ENCODE assay signal across 13 cellular contexts in genomic region chr16:2687531-2688308, GRCh38. TPM values are rescaled to one million over a fixed set of nuclear protein-coding genes. Genes with fewer than 3 reads are reported as not detected.
DNase-seq lines count a peak whose midpoint lies in the region; ATAC-seq and TF ChIP-seq lines count a peak whose summit lies in the region.
"Had no signal": no experiment of that assay in that cellular context is flagged by ENCODE, and none has a peak within 500 bp of the region (broad histone marks: within the 10 kb centered on the region; RNA-seq: fewer than 3 reads in every experiment).

No MANE protein-coding gene starts in this region.

- H3K4me1 Mint-ChIP-seq in activated CD4-positive, alpha-beta memory T cell treated with anti-CD3 and anti-CD28 coated beads, Interleukin-2, amount 10 ng/mL, durations not matched to agents 7 days and 5 days: peaks cover 23% of the 10 kb centered on the region
- H3K4me1 Mint-ChIP-seq in natural killer cell treated with Interleukin-12 subunit alpha and Interleukin-12 subunit beta and Interleukin-15 and Interleukin-18, amount 100 ng/mL, for 72 hours (ENCODE audit: low read depth in 2 of 2): peaks cover 22 to 23% of the 10 kb centered on the region in 2 donors

- H3K36me3 Mint-ChIP-seq in activated CD4-positive, alpha-beta memory T cell treated with anti-CD3 and anti-CD28 coated beads, Interleukin-2, amount 10 ng/mL, durations not matched to agents 7 days and 5 days (ENCODE audit: low read depth): peaks cover 10% of the 10 kb centered on the region
- H3K36me3 Mint-ChIP-seq in natural killer cell treated with Interleukin-12 subunit alpha and Interleukin-12 subunit beta and Interleukin-15 and Interleukin-18, amount 100 ng/mL, for 72 hours: no peaks in the 10 kb centered on the region

- TF ChIP-seq CTCF in SK-N-SH (IDR thresholded peaks at IDR 0.05): no peak

- ATAC-seq in SK-N-SH treated with all-trans-retinoic acid at 6 μM for 48 hours (no peak), GM19035 (IDR thresholded peaks at IDR 0.05; ENCODE audit: unreplicated experiment) (peak; percentile 4), GM19023 (IDR thresholded peaks at IDR 0.05; ENCODE audit: unreplicated experiment) (no peak), HG02938 (IDR thresholded peaks at IDR 0.05; ENCODE audit: unreplicated experiment) (no peak)
- ATAC-seq in natural killer cell treated with Interleukin-12 subunit alpha and Interleukin-12 subunit beta and Interleukin-15 and Interleukin-18, amount 100 ng/mL, for 72 hours: no peak

- DNase-seq in SK-N-SH (peak; percentile 10), NCI-H524 (lab: John Stamatoyannopoulos, UW) (no peak)
- DNase-seq in activated CD4-positive, alpha-beta memory T cell treated with anti-CD3 and anti-CD28 coated beads, Interleukin-2, amount 10 ng/mL, durations not matched to agents 7 days and 5 days: no peak
- no peak for DNase-seq in natural killer cell treated with Interleukin-12 subunit alpha and Interleukin-12 subunit beta and Interleukin-15 and Interleukin-18, amount 100 ng/mL, for 72 hours (ENCODE audit: low spot score)
- DNase-seq: DMS53, NCI-H187 had no signal

- 94% methylated on average over 19 of the region's 19 CpGs for WGBS in SK-N-SH (ENCODE audit: low lambda C conversion rate)

- H3K79me2 ChIP-seq in SK-N-SH (ENCODE audit: insufficient read depth): peaks cover 64% of the 10 kb centered on the region

- H3K27me3 ChIP-seq in SK-N-SH (ENCODE audit: insufficient read depth): no peaks in the 10 kb centered on the region
- H3K27me3 ChIP-seq: hepatocyte, suprapubic skin had no signal

- H3K27ac Mint-ChIP-seq in activated CD4-positive, alpha-beta memory T cell treated with anti-CD3 and anti-CD28 coated beads, Interleukin-2, amount 10 ng/mL, durations not matched to agents 7 days and 5 days: peak overlapping the region; percentile 87
- peak overlapping the region; percentile 94 to 98 for H3K27ac Mint-ChIP-seq in natural killer cell treated with Interleukin-12 subunit alpha and Interleukin-12 subunit beta and Interleukin-15 and Interleukin-18, amount 100 ng/mL, for 72 hours

- H3K4me1 ChIP-seq in SK-N-SH (ENCODE audit: control insufficient read depth in 1 of 2, insufficient read depth in 2 of 2, low read depth in 1 of 2, low read length in 1 of 2): no peaks in the 10 kb centered on the region; a peak in 1 of 4 replicates

- H3K9me3 ChIP-seq in SK-N-SH: no peaks in the 10 kb centered on the region
- H3K9me3 ChIP-seq: suprapubic skin had no signal

- peaks cover under 1% of the 10 kb centered on the region for H3F3A ChIP-seq in SK-N-SH (replicated peaks; ENCODE audit: insufficient read depth)

- no peak overlapping the region for H3K27ac ChIP-seq in SK-N-SH (ENCODE audit: low read depth in 2 of 2, low read length in 1 of 2)
- H3K27ac ChIP-seq: 22Rv1, hepatocyte, suprapubic skin had no signal

- no peaks in the 10 kb centered on the region for H3K9me2 ChIP-seq in SK-N-SH

- H3K4me3 Mint-ChIP-seq in activated CD4-positive, alpha-beta memory T cell treated with anti-CD3 and anti-CD28 coated beads, Interleukin-2, amount 10 ng/mL, durations not matched to agents 7 days and 5 days: peak overlapping the region; percentile 63
- H3K4me3 Mint-ChIP-seq in natural killer cell treated with Interleukin-12 subunit alpha and Interleukin-12 subunit beta and Interleukin-15 and Interleukin-18, amount 100 ng/mL, for 72 hours: peak overlapping the region; percentile 94

- no peak overlapping the region for H3K4me3 ChIP-seq in SK-N-SH (ENCODE audit: low read depth in 2 of 2, low read length in 1 of 2)
- H3K4me3 ChIP-seq: hepatocyte, suprapubic skin had no signal

- POLR2A ChIA-PET in SK-N-SH (lab: Yijun Ruan, JAX): no interaction called here
- POLR2A ChIA-PET in activated CD4-positive, alpha-beta memory T cell treated with anti-CD3 and anti-CD28 coated beads, Interleukin-2, amount 10 ng/mL, durations not matched to agents 7 days and 5 days (lab: Charles Lee): interaction anchor here (1.1 to 1.9 kb wide), 2 partner anchors 15 to 64 kb away, joined by 3 to 6 read pairs; partner anchors contain the start of gene SRRM2

- no peaks in the 10 kb centered on the region for H3K27me3 Mint-ChIP-seq in activated CD4-positive, alpha-beta memory T cell treated with anti-CD3 and anti-CD28 coated beads, Interleukin-2, amount 10 ng/mL, durations not matched to agents 7 days and 5 days
- H3K27me3 Mint-ChIP-seq in natural killer cell treated with Interleukin-12 subunit alpha and Interleukin-12 subunit beta and Interleukin-15 and Interleukin-18, amount 100 ng/mL, for 72 hours: no peaks in the 10 kb centered on the region

- H3K4me2 ChIP-seq in SK-N-SH: no peak overlapping the region
- H3K4me2 ChIP-seq: hepatocyte had no signal

- CTCF ChIA-PET in SK-N-SH (lab: Yijun Ruan, JAX): no interaction called here
- CTCF ChIA-PET in activated CD4-positive, alpha-beta memory T cell treated with anti-CD3 and anti-CD28 coated beads, Interleukin-2, amount 10 ng/mL, durations not matched to agents 7 days and 5 days (lab: Charles Lee): no interaction called here

- no peak for TF ChIP-seq RAD21 in SK-N-SH (IDR thresholded peaks at IDR 0.05; ENCODE audit: low read length)

- H2AFZ ChIP-seq in SK-N-SH (ENCODE audit: low read depth): no peak overlapping the region
- H2AFZ ChIP-seq: hepatocyte had no signal

- no peak overlapping the region for H3K9ac ChIP-seq in SK-N-SH

- peaks cover 0 to 10% of the 10 kb centered on the region in 2 experiments for H3K36me3 ChIP-seq in SK-N-SH (replicated peaks in 1 of 2; ENCODE audit: control insufficient read depth in 1 of 2, insufficient read depth in 2 of 2, low read length in 1 of 2)

- peaks cover 42% of the 10 kb centered on the region for H4K20me1 ChIP-seq in SK-N-SH (ENCODE audit: insufficient read depth)

- H3K9me3 Mint-ChIP-seq in activated CD4-positive, alpha-beta memory T cell treated with anti-CD3 and anti-CD28 coated beads, Interleukin-2, amount 10 ng/mL, durations not matched to agents 7 days and 5 days: no peaks in the 10 kb centered on the region
- H3K9me3 Mint-ChIP-seq in natural killer cell treated with Interleukin-12 subunit alpha and Interleukin-12 subunit beta and Interleukin-15 and Interleukin-18, amount 100 ng/mL, for 72 hours: no peaks in the 10 kb centered on the region

- TF ChIP-seq EP300 in SK-N-SH (IDR thresholded peaks at IDR 0.05; ENCODE audit: borderline replicate concordance in 1 of 2, low read depth in 1 of 2, low read length in 1 of 2): no peak

TF ChIP-seq in SK-N-SH, 30 proteins besides CTCF, POLR2A, EP300 and RAD21 (continues in another document):
- TF ChIP-seq FOXM1 (IDR thresholded peaks at IDR 0.05; ENCODE audit: low read depth) (no peak), YY1 (IDR thresholded peaks at IDR 0.05; ENCODE audit: low read depth) (no peak), FOXJ3 (CRISPR knock-in tag; IDR thresholded peaks at IDR 0.05) (no peak), IRF3 (IDR thresholded peaks at IDR 0.05; ENCODE audit: low read depth, low read length) (no peak)

TF ChIP-seq in SK-N-SH treated with all-trans-retinoic acid at 6 μM for 48 hours, 23 proteins besides CTCF, POLR2A, EP300 and RAD21 (continues in another document):
- TF ChIP-seq ARNTL (CRISPR knock-in tag; IDR thresholded peaks at IDR 0.05; ENCODE audit: borderline replicate concordance, low read depth) (no peak), ZFP30 (CRISPR knock-in tag; IDR thresholded peaks at IDR 0.05) (no peak), TOX (CRISPR knock-in tag; IDR thresholded peaks at IDR 0.05; ENCODE audit: borderline replicate concordance) (no peak), CSDC2 (CRISPR knock-in tag; IDR thresholded peaks at IDR 0.05) (no peak), OSR1 (CRISPR knock-in tag; IDR thresholded peaks at IDR 0.05) (no peak), BACH2 (CRISPR knock-in tag; IDR thresholded peaks at IDR 0.05; ENCODE audit: borderline replicate concordance) (no peak), SNAI2 (CRISPR knock-in tag; IDR thresholded peaks at IDR 0.05) (no peak), ZNF565 (CRISPR knock-in tag; conservative IDR thresholded peaks at IDR 0.05; ENCODE audit: low read depth) (no peak), TSHZ2 (CRISPR knock-in tag; IDR thresholded peaks at IDR 0.05) (no peak), ZFP3 (CRISPR knock-in tag; IDR thresholded peaks at IDR 0.05) (no peak)

RNA-seq across cellular contexts. Expression of gene KCTD5, which starts 5.4 kb away (rescaled TPM):
- polyA plus RNA-seq in SK-N-SH (2012; rRNA removed): 53.4 and 57.1 TPM in 2 replicates
- polyA plus RNA-seq in SK-N-SH (2012; cell fraction: cytosol; rRNA removed): 46.0 and 51.9 TPM in 2 replicates
- 34.3 and 71.8 TPM in 2 replicates for polyA plus RNA-seq in SK-N-SH (2012; cell fraction: nucleus; rRNA removed)
- 10 to 100 TPM; 35.9 to 39.8 TPM for total RNA-seq in activated CD4-positive, alpha-beta memory T cell treated with anti-CD3 and anti-CD28 coated beads, Interleukin-2, amount 10 ng/mL, durations not matched to agents 7 days and 5 days
- total RNA-seq in natural killer cell treated with Interleukin-12 subunit alpha and Interleukin-12 subunit beta and Interleukin-15 and Interleukin-18, amount 100 ng/mL, for 72 hours: 10 to 100 TPM; 46.2 to 65.0 TPM

RNA-seq across cellular contexts. Expression of gene PRSS27, which starts 32.3 kb away (rescaled TPM):
- 7.6 and 7.7 TPM in 2 replicates for polyA plus RNA-seq in SK-N-SH (2012; rRNA removed)
- 3.3 and 4.3 TPM in 2 replicates for polyA plus RNA-seq in SK-N-SH (2012; cell fraction: cytosol; rRNA removed)
- 17.4 and 23.0 TPM in 2 replicates for polyA plus RNA-seq in SK-N-SH (2012; cell fraction: nucleus; rRNA removed)
- 1 to 10 TPM; 1.6 to 1.8 TPM for total RNA-seq in activated CD4-positive, alpha-beta memory T cell treated with anti-CD3 and anti-CD28 coated beads, Interleukin-2, amount 10 ng/mL, durations not matched to agents 7 days and 5 days
- 1 to 10 TPM; 1.1 to 1.4 TPM for total RNA-seq in natural killer cell treated with Interleukin-12 subunit alpha and Interleukin-12 subunit beta and Interleukin-15 and Interleukin-18, amount 100 ng/mL, for 72 hours
